29 cellular contexts compared by ENCODE assay signal in genomic region chr16:26491271-26491670, GRCh38.
"Had no signal": no experiment of that assay in that cellular context is flagged by ENCODE, and none has a peak within 500 bp of the region (broad histone marks: within the 10 kb centered on the region; RNA-seq: fewer than 3 reads in every experiment).

No MANE protein-coding gene starts in this region.

- H3K27me3 ChIP-seq: testis, thyroid gland, transverse colon, upper lobe of left lung, vagina had no signal

- H3K36me3 ChIP-seq: left ventricle myocardium inferior, pancreas, prostate gland, stomach, thyroid gland, transverse colon, upper lobe of left lung, vagina had no signal

- H3K9me3 ChIP-seq: left ventricle myocardium inferior, mucosa of descending colon, pancreas, prostate gland, stomach, testis, thyroid gland, transverse colon, upper lobe of left lung, vagina had no signal

- H3K4me3 Mint-ChIP-seq: immature natural killer cell; naive thymus-derived CD4-positive, alpha-beta T cell; natural killer cell treated with Interleukin-12 subunit alpha and Interleukin-12 subunit beta and Interleukin-15 and Interleukin-18, amount 100 ng/mL, for 72 hours; stimulated activated naive B cell treated with anti-CD40 and anti-IgM and Interleukin-4, amounts not matched to agents 10 μg/mL and 1 μg/mL and 100 μg/mL, for 72 hours had no signal

- H3K4me1 Mint-ChIP-seq: immature natural killer cell; naive thymus-derived CD4-positive, alpha-beta T cell; stimulated activated naive B cell treated with anti-CD40 and anti-IgM and Interleukin-4, amounts not matched to agents 10 μg/mL and 1 μg/mL and 100 μg/mL, for 72 hours had no signal

- FAIRE-seq: islet of Langerhans, pancreas had no signal

- H3K27ac Mint-ChIP-seq: immature natural killer cell; naive thymus-derived CD4-positive, alpha-beta T cell; natural killer cell treated with Interleukin-12 subunit alpha and Interleukin-12 subunit beta and Interleukin-15 and Interleukin-18, amount 100 ng/mL, for 72 hours; stimulated activated naive B cell treated with anti-CD40 and anti-IgM and Interleukin-4, amounts not matched to agents 10 μg/mL and 1 μg/mL and 100 μg/mL, for 72 hours had no signal

- H3K27ac ChIP-seq: left ventricle myocardium inferior, pancreas, prostate gland, skin epidermis, stomach, testis, thyroid gland, transverse colon, upper lobe of left lung, vagina had no signal

- H3K9me3 Mint-ChIP-seq: immature natural killer cell; naive thymus-derived CD4-positive, alpha-beta T cell; natural killer cell treated with Interleukin-12 subunit alpha and Interleukin-12 subunit beta and Interleukin-15 and Interleukin-18, amount 100 ng/mL, for 72 hours; stimulated activated naive B cell treated with anti-CD40 and anti-IgM and Interleukin-4, amounts not matched to agents 10 μg/mL and 1 μg/mL and 100 μg/mL, for 72 hours had no signal

- H3K4me1 ChIP-seq: left ventricle myocardium inferior, pancreas, prostate gland, stomach, testis, transverse colon, upper lobe of left lung, vagina had no signal

- H3K4me3 ChIP-seq: left ventricle myocardium inferior, lung, mucosa of descending colon, pancreas, prostate gland, skin epidermis, stomach, testis, thyroid gland, transverse colon, upper lobe of left lung, vagina had no signal

- ATAC-seq: mucosa of descending colon; naive thymus-derived CD4-positive, alpha-beta T cell; natural killer cell treated with Interleukin-12 subunit alpha and Interleukin-12 subunit beta and Interleukin-15 and Interleukin-18, amount 100 ng/mL, for 72 hours; pancreas; right cardiac atrium; sciatic nerve; stimulated activated naive B cell treated with anti-CD40 and anti-IgM and Interleukin-4, amounts not matched to agents 10 μg/mL and 1 μg/mL and 100 μg/mL, for 72 hours; stimulated activated naive CD8-positive, alpha-beta T cell treated with anti-CD3 and anti-CD28 coated beads, Interleukin-15, Interleukin-2, amounts not matched to agents 100 U/mL and 50 U/mL, for 24 hours had no signal

- H3K36me3 Mint-ChIP-seq: immature natural killer cell; naive thymus-derived CD4-positive, alpha-beta T cell; natural killer cell treated with Interleukin-12 subunit alpha and Interleukin-12 subunit beta and Interleukin-15 and Interleukin-18, amount 100 ng/mL, for 72 hours; stimulated activated naive B cell treated with anti-CD40 and anti-IgM and Interleukin-4, amounts not matched to agents 10 μg/mL and 1 μg/mL and 100 μg/mL, for 72 hours had no signal

- DNase-seq: hypothalamus; immature natural killer cell; left ventricle myocardium inferior; midbrain; mucosa of descending colon; naive thymus-derived CD4-positive, alpha-beta T cell; nucleus accumbens; pancreas; posterior cingulate gyrus; retina; right cardiac atrium; stimulated activated CD4-positive, alpha-beta T cell treated with anti-CD3 and anti-CD28 coated beads, Interleukin-12 subunit alpha, Interleukin-12 subunit beta, amount 100 ng/mL, for 4 hours; stimulated activated CD4-positive, alpha-beta T cell treated with anti-CD3 and anti-CD28 coated beads, Interleukin-15, amount 100 ng/mL, for 24 hours; stimulated activated CD4-positive, alpha-beta T cell treated with anti-CD3 and anti-CD28 coated beads, Interleukin-2, amount 100 ng/mL, for 24 hours; stimulated activated CD4-positive, alpha-beta T cell treated with anti-CD3 and anti-CD28 coated beads, Interleukin-4, amount 100 ng/mL, for 1 hour; stimulated activated naive B cell treated with anti-CD40 and anti-IgM and Interleukin-4, amounts not matched to agents 10 μg/mL and 1 μg/mL and 100 μg/mL, for 72 hours; stimulated activated naive CD8-positive, alpha-beta T cell treated with anti-CD3 and anti-CD28 coated beads, Interleukin-15, Interleukin-2, amounts not matched to agents 100 U/mL and 50 U/mL, for 24 hours; stomach; testis; thyroid gland; transverse colon; upper lobe of left lung had no signal
